ENCODE assay signal across 25 cellular contexts in the genomic region with DNA sequence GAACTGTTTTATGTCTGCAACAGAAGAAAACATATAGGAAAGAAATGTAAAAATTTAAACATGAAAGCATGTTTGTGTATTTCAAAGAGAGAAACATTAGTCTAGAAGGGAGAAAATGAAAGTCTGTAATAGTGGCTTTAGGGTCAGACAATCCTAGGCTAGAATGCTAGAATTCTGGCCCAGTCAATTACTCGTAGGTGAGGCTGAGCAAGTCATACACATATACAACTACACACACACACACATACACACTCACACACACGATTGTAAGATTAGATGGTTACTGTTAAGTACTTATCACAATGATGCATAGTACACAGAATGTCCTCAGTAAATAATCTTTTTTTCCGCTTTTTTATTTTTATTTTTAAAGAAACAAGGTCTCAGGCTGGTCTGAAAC. TPM values are rescaled to one million over a fixed set of nuclear protein-coding genes. Genes with fewer than 3 reads are reported as not detected.
DNase-seq lines count a peak whose midpoint lies in the region; ATAC-seq and TF ChIP-seq lines count a peak whose summit lies in the region.
"Had no signal": no experiment of that assay in that cellular context is flagged by ENCODE, and none has a peak within 500 bp of the region (broad histone marks: within the 10 kb centered on the region; RNA-seq: fewer than 3 reads in every experiment).

No MANE protein-coding gene starts in this region.

- H4K20me1 ChIP-seq in MM.1S (ENCODE audit: insufficient read depth, low read length) = no peaks in the 10 kb centered on the region

- POLR2A ChIA-PET in activated CD8-positive, alpha-beta T cell treated with anti-CD3 and anti-CD28 coated beads for 36 hours (lab: Charles Lee) = interaction anchor here (0.8 kb wide), 1 partner anchor 70 kb away, joined by 3 read pairs; no protein-coding TSS in a partner anchor
- POLR2A ChIA-PET in activated CD8-positive, alpha-beta T cell treated with anti-CD3 and anti-CD28 coated beads, Interleukin-2, amount 10 ng/mL, durations not matched to agents 7 days and 5 days (lab: Charles Lee) = interaction anchor here (3.3 kb wide), 1 partner anchor 37 kb away, joined by 27 read pairs; a partner anchor contains a TSS

- peaks cover 37% of the 10 kb centered on the region for H3K4me1 ChIP-seq in MM.1S (ENCODE audit: low read length)
- H3K4me1 ChIP-seq: body of pancreas, Caco-2, right atrium auricular region had no signal

- peaks cover 59% of the 10 kb centered on the region for H3K4me1 Mint-ChIP-seq in activated CD8-positive, alpha-beta T cell treated with anti-CD3 and anti-CD28 coated beads for 36 hours (ENCODE audit: low read depth)
- peaks cover 64% of the 10 kb centered on the region for H3K4me1 Mint-ChIP-seq in activated CD8-positive, alpha-beta T cell treated with anti-CD3 and anti-CD28 coated beads, Interleukin-2, amount 10 ng/mL, durations not matched to agents 7 days and 5 days (ENCODE audit: low read depth)
- peaks cover 43% of the 10 kb centered on the region for H3K4me1 Mint-ChIP-seq in central memory CD8-positive, alpha-beta T cell
- H3K4me1 Mint-ChIP-seq in nephron progenitor cell = peaks cover 48% of the 10 kb centered on the region

- CTCF ChIA-PET in activated CD8-positive, alpha-beta T cell treated with anti-CD3 and anti-CD28 coated beads for 36 hours (lab: Charles Lee) = no interaction called here
- CTCF ChIA-PET in activated CD8-positive, alpha-beta T cell treated with anti-CD3 and anti-CD28 coated beads, Interleukin-2, amount 10 ng/mL, durations not matched to agents 7 days and 5 days (lab: Charles Lee) = interaction anchor here (1.1 to 1.2 kb wide), 2 partner anchors 39 to 252 kb away, joined by 3 to 4 read pairs; no protein-coding TSS in a partner anchor

- peaks cover 22% of the 10 kb centered on the region for H3F3A ChIP-seq in MM.1S (ENCODE audit: insufficient read depth, low read length)

- no peak for ATAC-seq in activated CD8-positive, alpha-beta T cell treated with anti-CD3 and anti-CD28 coated beads for 36 hours
- ATAC-seq in activated CD8-positive, alpha-beta T cell treated with anti-CD3 and anti-CD28 coated beads, Interleukin-2, amount 10 ng/mL, durations not matched to agents 7 days and 5 days = no peak
- ATAC-seq in central memory CD8-positive, alpha-beta T cell (replicated peaks; ENCODE audit: extremely low read depth, poor library complexity, severe bottlenecking) = no peak
- no peak for ATAC-seq in GM21367 (IDR thresholded peaks at IDR 0.05; ENCODE audit: unreplicated experiment)
- ATAC-seq: activated CD4-positive, CD25-positive, alpha-beta regulatory T cell treated with anti-CD3 and anti-CD28 coated beads, Interleukin-2, amount 50 U/mL, for 24 hours; body of pancreas; esophagus mucosa; lower lobe of right lung had no signal

- H3K9me3 Mint-ChIP-seq in activated CD8-positive, alpha-beta T cell treated with anti-CD3 and anti-CD28 coated beads for 36 hours = no peaks in the 10 kb centered on the region
- no peaks in the 10 kb centered on the region for H3K9me3 Mint-ChIP-seq in activated CD8-positive, alpha-beta T cell treated with anti-CD3 and anti-CD28 coated beads, Interleukin-2, amount 10 ng/mL, durations not matched to agents 7 days and 5 days (ENCODE audit: insufficient read depth)
- H3K9me3 Mint-ChIP-seq in central memory CD8-positive, alpha-beta T cell = no peaks in the 10 kb centered on the region
- no peaks in the 10 kb centered on the region for H3K9me3 Mint-ChIP-seq in nephron progenitor cell
- H3K9me3 Mint-ChIP-seq: activated naive CD8-positive, alpha-beta T cell treated with anti-CD3 and anti-CD28 coated beads, Interleukin-2, amount 10 ng/mL, durations not matched to agents 7 days and 5 days had no signal

- no peaks in the 10 kb centered on the region for H3K9me2 ChIP-seq in MM.1S (replicated peaks; ENCODE audit: insufficient read depth, low read length)

- H3K27ac ChIP-seq in MM.1S (ENCODE audit: low read length) = peak overlapping the region; percentile 66; the same call in 1 of the 2 replicates
- H3K27ac ChIP-seq: body of pancreas, lower lobe of right lung, right atrium auricular region, upper lobe of left lung had no signal

- 0 out of 2 replicates have a peak overlapping the region, but pooled peaks have one; percentile 4 for H2AFZ ChIP-seq in MM.1S (ENCODE audit: low read length)

- no peaks in the 10 kb centered on the region for H3K27me3 Mint-ChIP-seq in activated CD8-positive, alpha-beta T cell treated with anti-CD3 and anti-CD28 coated beads for 36 hours
- H3K27me3 Mint-ChIP-seq in activated CD8-positive, alpha-beta T cell treated with anti-CD3 and anti-CD28 coated beads, Interleukin-2, amount 10 ng/mL, durations not matched to agents 7 days and 5 days (ENCODE audit: low read depth) = no peaks in the 10 kb centered on the region
- H3K27me3 Mint-ChIP-seq in central memory CD8-positive, alpha-beta T cell = no peaks in the 10 kb centered on the region
- H3K27me3 Mint-ChIP-seq in nephron progenitor cell (ENCODE audit: low read depth, poor library complexity) = peaks cover 2% of the 10 kb centered on the region
- H3K27me3 Mint-ChIP-seq: activated naive CD8-positive, alpha-beta T cell treated with anti-CD3 and anti-CD28 coated beads, Interleukin-2, amount 10 ng/mL, durations not matched to agents 7 days and 5 days had no signal

- H3K79me2 ChIP-seq in MM.1S (ENCODE audit: low read length) = no peaks in the 10 kb centered on the region

- no peaks in the 10 kb centered on the region for H3K36me3 ChIP-seq in MM.1S (replicated peaks; ENCODE audit: insufficient read depth, low read length)
- H3K36me3 ChIP-seq: lower lobe of right lung, right atrium auricular region, upper lobe of left lung had no signal

- H3K36me3 Mint-ChIP-seq in activated CD8-positive, alpha-beta T cell treated with anti-CD3 and anti-CD28 coated beads for 36 hours (ENCODE audit: low read depth) = no peaks in the 10 kb centered on the region
- H3K36me3 Mint-ChIP-seq in activated CD8-positive, alpha-beta T cell treated with anti-CD3 and anti-CD28 coated beads, Interleukin-2, amount 10 ng/mL, durations not matched to agents 7 days and 5 days (ENCODE audit: low read depth) = peaks cover 2% of the 10 kb centered on the region
- no peaks in the 10 kb centered on the region for H3K36me3 Mint-ChIP-seq in central memory CD8-positive, alpha-beta T cell (ENCODE audit: insufficient read depth)
- H3K36me3 Mint-ChIP-seq in nephron progenitor cell (ENCODE audit: low read depth) = no peaks in the 10 kb centered on the region

- TF ChIP-seq CTCF in activated CD8-positive, alpha-beta T cell treated with anti-CD3 and anti-CD28 coated beads for 36 hours (IDR thresholded peaks at IDR 0.05) = no peak
- TF ChIP-seq CTCF in MM.1S (IDR thresholded peaks at IDR 0.05; ENCODE audit: low read length) = no peak
- TF ChIP-seq CTCF in nephron progenitor cell (IDR thresholded peaks at IDR 0.05) = no peak

- no peak overlapping the region for H3K4me3 Mint-ChIP-seq in activated CD8-positive, alpha-beta T cell treated with anti-CD3 and anti-CD28 coated beads for 36 hours
- H3K4me3 Mint-ChIP-seq in activated CD8-positive, alpha-beta T cell treated with anti-CD3 and anti-CD28 coated beads, Interleukin-2, amount 10 ng/mL, durations not matched to agents 7 days and 5 days = no peak overlapping the region
- no peak overlapping the region for H3K4me3 Mint-ChIP-seq in central memory CD8-positive, alpha-beta T cell
- H3K4me3 Mint-ChIP-seq in nephron progenitor cell = no peak overlapping the region

- no peak for DNase-seq in activated CD8-positive, alpha-beta T cell treated with anti-CD3 and anti-CD28 coated beads for 36 hours
- no peak for DNase-seq in activated CD8-positive, alpha-beta T cell treated with anti-CD3 and anti-CD28 coated beads, Interleukin-2, amount 10 ng/mL, durations not matched to agents 7 days and 5 days
- DNase-seq in MM.1S (no peak), nephron progenitor cell (no peak), cerebellar nuclear complex (lab: John Stamatoyannopoulos, UW) (no peak), SIG-M5 treated with dmso at 0.1 percent for 504 hours (lab: John Stamatoyannopoulos, UW; ENCODE audit: unreplicated experiment) (no peak)
- DNase-seq in central memory CD8-positive, alpha-beta T cell (ENCODE audit: low spot score in 2 of 2) = no peak
- DNase-seq: 8988T; activated CD8-positive, alpha-beta memory T cell treated with anti-CD3 and anti-CD28 coated beads for 24 hours; activated naive CD8-positive, alpha-beta T cell treated with anti-CD3 and anti-CD28 coated beads, Interleukin-2, amount 10 ng/mL, durations not matched to agents 7 days and 5 days; body of pancreas; Caco-2; effector memory CD4-positive, alpha-beta T cell; GOT3; hypothalamus; islet precursor cell; lower lobe of right lung; NCI-H146; NCI-H524; stimulated activated CD4-positive, alpha-beta T cell treated with anti-CD3 and anti-CD28 coated beads, Interleukin-4, amount 100 ng/mL, for 4 hours; upper lobe of left lung had no signal

- peak overlapping the region; percentile 40 for H3K27ac Mint-ChIP-seq in activated CD8-positive, alpha-beta T cell treated with anti-CD3 and anti-CD28 coated beads for 36 hours
- no peak overlapping the region for H3K27ac Mint-ChIP-seq in activated CD8-positive, alpha-beta T cell treated with anti-CD3 and anti-CD28 coated beads, Interleukin-2, amount 10 ng/mL, durations not matched to agents 7 days and 5 days
- peak overlapping the region; percentile 89 for H3K27ac Mint-ChIP-seq in central memory CD8-positive, alpha-beta T cell (ENCODE audit: low read depth)
- peak overlapping the region; percentile 61 for H3K27ac Mint-ChIP-seq in nephron progenitor cell

- H3K27me3 ChIP-seq in MM.1S (replicated peaks; ENCODE audit: insufficient read depth, low read length) = no peaks in the 10 kb centered on the region
- H3K27me3 ChIP-seq: body of pancreas, right atrium auricular region, upper lobe of left lung had no signal

- intact Hi-C loops in activated CD8-positive, alpha-beta T cell treated with anti-CD3 and anti-CD28 coated beads for 36 hours (cut with micrococcal nuclease) = no loop called here

- no peak overlapping the region for H3K4me3 ChIP-seq in MM.1S (ENCODE audit: low read length)
- H3K4me3 ChIP-seq: body of pancreas, lower lobe of right lung, right atrium auricular region, upper lobe of left lung had no signal

- H3K9ac ChIP-seq in MM.1S (ENCODE audit: low read length) = no peak overlapping the region

- H3K4me2 ChIP-seq in MM.1S (ENCODE audit: low read depth, low read length) = peak overlapping the region; percentile 62; the same call in 1 of the 2 replicates

- H3K9me3 ChIP-seq in MM.1S (replicated peaks; ENCODE audit: insufficient read depth, low read length) = no peaks in the 10 kb centered on the region
- H3K9me3 ChIP-seq: body of pancreas, Caco-2, lower lobe of right lung, right atrium auricular region, upper lobe of left lung had no signal

RNA-seq across cellular contexts. Expression of a gene that starts 37.7 kb away (rescaled TPM):
- total RNA-seq in activated CD8-positive, alpha-beta T cell treated with anti-CD3 and anti-CD28 coated beads for 36 hours = 10 to 100 TPM; 53.9 to 55.6 TPM
- 10 to 100 TPM; 65.9 to 67.2 TPM for total RNA-seq in activated CD8-positive, alpha-beta T cell treated with anti-CD3 and anti-CD28 coated beads, Interleukin-2, amount 10 ng/mL, durations not matched to agents 7 days and 5 days

RNA-seq across cellular contexts. Expression of a gene that starts 47.5 kb away (rescaled TPM):
- total RNA-seq in activated CD8-positive, alpha-beta T cell treated with anti-CD3 and anti-CD28 coated beads for 36 hours = 10 to 100 TPM in 1 of 2 experiments, 1 to 10 TPM in 1; 9.8 to 10.9 TPM
- total RNA-seq in activated CD8-positive, alpha-beta T cell treated with anti-CD3 and anti-CD28 coated beads, Interleukin-2, amount 10 ng/mL, durations not matched to agents 7 days and 5 days = 10 to 100 TPM in 1 of 2 experiments, 1 to 10 TPM in 1; 8.8 to 13.3 TPM
